In the genomic region with DNA sequence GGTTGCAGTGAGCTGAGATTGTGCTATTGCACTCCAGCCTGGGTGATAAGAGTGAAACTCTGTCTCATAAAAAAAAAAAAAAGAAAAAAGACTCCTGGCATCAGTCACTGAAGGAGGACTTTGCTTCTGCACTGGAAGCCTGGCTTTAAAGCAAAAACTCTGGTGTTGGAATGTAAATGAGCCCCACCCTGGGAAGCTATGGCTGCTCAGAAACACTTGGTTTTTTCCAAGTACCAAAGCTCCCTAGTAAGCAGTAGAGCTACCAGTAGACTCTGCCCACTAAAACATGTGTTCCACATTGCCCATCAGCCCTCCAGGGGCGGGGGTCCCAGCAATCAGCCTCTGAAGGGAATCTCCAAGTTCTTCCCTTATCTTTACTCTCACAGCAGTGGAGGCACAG, we compare ENCODE assay signal across 12 cellular contexts.
A peak's percentile ranks its signal among the peaks of the same experiment; 100 is the strongest.
DNase-seq lines count a peak whose midpoint lies in the region; ATAC-seq and TF ChIP-seq lines count a peak whose summit lies in the region.
"Had no signal": no experiment of that assay in that cellular context is flagged by ENCODE, and none has a peak within 500 bp of the region (broad histone marks: within the 10 kb centered on the region; RNA-seq: fewer than 3 reads in every experiment).

No MANE protein-coding gene starts in this region.

- intact Hi-C loops in stomach (cut with DNase I; ENCODE audit: low total_unique reads), result no loop called here

- peak overlapping the region; percentile 99 for H2BK120ac ChIP-seq in H9 (ENCODE audit: low read depth, low read length, poor library complexity, severe bottlenecking)

- H3K4me1 ChIP-seq in H9 (ENCODE audit: insufficient read depth, low read length), result peaks cover 13% of the 10 kb centered on the region
- peaks cover 3 to 57% (median 32%) of the 10 kb centered on the region in 4 donors for H3K4me1 ChIP-seq in stomach

- peak overlapping the region; percentile 2 for H4K5ac ChIP-seq in H9 (ENCODE audit: insufficient read length, low read depth, low read length)

- H2BK20ac ChIP-seq in H9 (ENCODE audit: low read depth, low read length, poor library complexity, severe bottlenecking), result peak overlapping the region; percentile 97

- no peaks in the 10 kb centered on the region for H3K9me3 ChIP-seq in H9 (ENCODE audit: control insufficient read depth, low read depth, low read length)
- H3K9me3 ChIP-seq in stomach, result no peaks in the 10 kb centered on the region

- peak overlapping the region; percentile 59 for H3K18ac ChIP-seq in H9 (ENCODE audit: insufficient read length, low read depth, low read length)

- H2BK15ac ChIP-seq in H9 (ENCODE audit: low read depth, low read length), result no peak overlapping the region

- in situ Hi-C loops in brain microvascular endothelial cell (cut with HindIII; ENCODE audit: low pct_ligation_motif_present, low sequenced_read_pairs) (no loop called here), G401 (cut with HindIII; ENCODE audit: low sequenced_read_pairs) (no loop called here)

- peak overlapping the region; percentile 28 for H2BK5ac ChIP-seq in H9 (ENCODE audit: insufficient read length, low read length)

- no peak overlapping the region for H2AFZ ChIP-seq in H9 (ENCODE audit: low read length)

- H3K23ac ChIP-seq in H9 (ENCODE audit: insufficient read length, low read depth, low read length), result no peak overlapping the region

- peak overlapping the region; percentile 3 for H3K9ac ChIP-seq in H9 (ENCODE audit: extremely low read depth, insufficient read length, low read length)

- no CpG with 5 or more reads among the region's 1 CpG for WGBS in H9 (ENCODE audit: extremely low coverage, insufficient read length, low lambda C conversion rate)
- 4 to 53% (median 17%) methylated on average over 1 of the region's 1 CpG for WGBS in stomach, 5 donors

- DNase-seq in H9, result peak; percentile 37
- no peak for DNase-seq in brain microvascular endothelial cell
- DNase-seq in islet precursor cell, result peak; percentile 87
- DNase-seq in stomach, result no peak
- no peak for DNase-seq in G401 (ENCODE audit: low spot score)
- DNase-seq in activated CD8-positive, alpha-beta memory T cell treated with anti-CD3 and anti-CD28 coated beads for 24 hours, result no peak
- DNase-seq in ureter (ENCODE audit: low spot score), result no peak
- DNase-seq: activated CD4-positive, alpha-beta T cell treated with anti-CD3 and anti-CD28 coated beads, Interleukin-2, amount 10 ng/mL, durations not matched to agents 7 days and 5 days had no signal

- no peak for ATAC-seq in GM21737 (IDR thresholded peaks at IDR 0.05; ENCODE audit: unreplicated experiment)
- ATAC-seq: natural killer cell treated with Interleukin-12 subunit alpha and Interleukin-12 subunit beta and Interleukin-15 and Interleukin-18, amount 100 ng/mL, for 72 hours had no signal

- H3T11ph ChIP-seq in H9 (ENCODE audit: low read length), result peak overlapping the region; percentile 97

- no peaks in the 10 kb centered on the region for H3K36me3 ChIP-seq in brain microvascular endothelial cell (replicated peaks)
- H3K36me3 ChIP-seq in stomach, result no peaks in the 10 kb centered on the region

- H4K8ac ChIP-seq in H9 (replicated peaks; ENCODE audit: insufficient read length, low read depth, low read length), result no peak overlapping the region

- no peaks in the 10 kb centered on the region for H3K79me1 ChIP-seq in H9 (ENCODE audit: insufficient read depth, low read depth, low read length, poor library complexity, severe bottlenecking)

- H3K4ac ChIP-seq in H9 (ENCODE audit: low read depth, low read length), result peak overlapping the region; percentile 1; the same call in 1 of the 2 replicates

- peaks cover 5% of the 10 kb centered on the region for H3K23me2 ChIP-seq in H9 (ENCODE audit: insufficient read length, low read depth, low read length, poor library complexity, severe bottlenecking)

- peaks cover 0 to 4% of the 10 kb centered on the region in 2 experiments; a peak in 2 of 5 replicates for H3K9me3 Mint-ChIP-seq in H9
- H3K9me3 Mint-ChIP-seq: activated CD4-positive, alpha-beta T cell treated with anti-CD3 and anti-CD28 coated beads, Interleukin-2, amount 10 ng/mL, durations not matched to agents 7 days and 5 days; dendritic cell treated with granulocyte-macrophage colony-stimulating factor and Interleukin-4, amounts not matched to agents 40 ng/mL and 50 ng/mL, for 4 days; IgD-negative memory B cell; natural killer cell treated with Interleukin-12 subunit alpha and Interleukin-12 subunit beta and Interleukin-15 and Interleukin-18, amount 100 ng/mL, for 72 hours had no signal

- H3K36me3 Mint-ChIP-seq in H9 (ENCODE audit: insufficient read depth in 1 of 3, low read depth in 3 of 3), result peaks cover 0 to 6% (median 0%) of the 10 kb centered on the region in 3 experiments; a peak in 2 of 7 replicates
- H3K36me3 Mint-ChIP-seq: natural killer cell treated with Interleukin-12 subunit alpha and Interleukin-12 subunit beta and Interleukin-15 and Interleukin-18, amount 100 ng/mL, for 72 hours had no signal

- no peaks in the 10 kb centered on the region for H3K79me2 ChIP-seq in H9 (ENCODE audit: insufficient read depth, low read length)

- H3K56ac ChIP-seq in H9 (ENCODE audit: insufficient read length, low read depth, low read length), result no peak overlapping the region

- H4K91ac ChIP-seq in H9 (ENCODE audit: insufficient read length, low read depth, low read length), result peak overlapping the region; percentile 31

- peaks cover 73 to 75% of the 10 kb centered on the region in 2 experiments for H3K4me1 Mint-ChIP-seq in H9

- H2AK5ac ChIP-seq in H9 (ENCODE audit: insufficient read length, low read length), result peak overlapping the region; percentile 98

- H2BK12ac ChIP-seq in H9 (ENCODE audit: insufficient read length, low read depth, low read length), result peak overlapping the region; percentile 100

- TF ChIP-seq CTCF in H9 (conservative IDR thresholded peaks at IDR 0.05), result no peak
- TF ChIP-seq CTCF in brain microvascular endothelial cell (IDR thresholded peaks at IDR 0.05; ENCODE audit: low read depth, low read length, missing control alignments), result no peak
- no peak for TF ChIP-seq CTCF in stomach (IDR thresholded peaks at IDR 0.05)

- H4K20me1 ChIP-seq in H9 (ENCODE audit: control insufficient read depth, insufficient read depth, insufficient read length), result no peaks in the 10 kb centered on the region

- peak overlapping the region; percentile 95 to 100 (median 99) for H3K27ac Mint-ChIP-seq in H9
- H3K27ac Mint-ChIP-seq: activated CD4-positive, alpha-beta T cell treated with anti-CD3 and anti-CD28 coated beads, Interleukin-2, amount 10 ng/mL, durations not matched to agents 7 days and 5 days; dendritic cell treated with granulocyte-macrophage colony-stimulating factor and Interleukin-4, amounts not matched to agents 40 ng/mL and 50 ng/mL, for 4 days; IgD-negative memory B cell; natural killer cell treated with Interleukin-12 subunit alpha and Interleukin-12 subunit beta and Interleukin-15 and Interleukin-18, amount 100 ng/mL, for 72 hours had no signal

- no peak for TF ChIP-seq POLR2A in stomach (IDR thresholded peaks at IDR 0.05)

- peak overlapping the region; percentile 38; the same call in 1 of the 2 replicates for H3K14ac ChIP-seq in H9 (ENCODE audit: insufficient read depth, low read length)

- H3K4me3 ChIP-seq in brain microvascular endothelial cell (ENCODE audit: low read depth, low read length) (no peak overlapping the region), stomach (no peak overlapping the region)

- H3K27me3 ChIP-seq in H9 (ENCODE audit: insufficient read depth, low read length) (no peaks in the 10 kb centered on the region), brain microvascular endothelial cell (replicated peaks) (no peaks in the 10 kb centered on the region), stomach (peaks cover 0 to 6% (median 5%) of the 10 kb centered on the region in 3 donors)

- H3K27ac ChIP-seq in H9 (ENCODE audit: insufficient read length, low read depth, low read length), result peak overlapping the region; percentile 99
- peak overlapping the region; percentile 96 for H3K27ac ChIP-seq in brain microvascular endothelial cell
- peak overlapping the region; percentile 28 to 92 (median 88) for H3K27ac ChIP-seq in stomach

- no peaks in the 10 kb centered on the region for H3K27me3 Mint-ChIP-seq in H9 (ENCODE audit: low read depth)

- H3K4me2 ChIP-seq in H9 (ENCODE audit: insufficient read depth, insufficient read length, low read length), result no peak overlapping the region

- H3K4me3 Mint-ChIP-seq in H9, result peak overlapping the region in 1 of 2 experiments; percentile 24; a peak in 2 of 5 replicates
- H3K4me3 Mint-ChIP-seq: activated CD4-positive, alpha-beta T cell treated with anti-CD3 and anti-CD28 coated beads, Interleukin-2, amount 10 ng/mL, durations not matched to agents 7 days and 5 days; dendritic cell treated with granulocyte-macrophage colony-stimulating factor and Interleukin-4, amounts not matched to agents 40 ng/mL and 50 ng/mL, for 4 days; IgD-negative memory B cell; natural killer cell treated with Interleukin-12 subunit alpha and Interleukin-12 subunit beta and Interleukin-15 and Interleukin-18, amount 100 ng/mL, for 72 hours had no signal

- no peak for TF ChIP-seq EP300 in stomach (IDR thresholded peaks at IDR 0.05)

Comparison
In these comparisons a context has a peak if more than half of its experiments do, and no peak if none do; other contexts are left out.
1. DNase-seq: peak in H9 (single experiment) and islet precursor cell (single experiment); none in brain microvascular endothelial cell (single experiment), stomach (single experiment), G401 (single experiment), activated CD8-positive, alpha-beta memory T cell treated with anti-CD3 and anti-CD28 coated beads for 24 hours (single experiment) and ureter (single experiment).
2. Peak in every context shown above with its lines, with median percentiles within 50 percentile points of each other: H3K27ac ChIP-seq.